In the genomic region with DNA sequence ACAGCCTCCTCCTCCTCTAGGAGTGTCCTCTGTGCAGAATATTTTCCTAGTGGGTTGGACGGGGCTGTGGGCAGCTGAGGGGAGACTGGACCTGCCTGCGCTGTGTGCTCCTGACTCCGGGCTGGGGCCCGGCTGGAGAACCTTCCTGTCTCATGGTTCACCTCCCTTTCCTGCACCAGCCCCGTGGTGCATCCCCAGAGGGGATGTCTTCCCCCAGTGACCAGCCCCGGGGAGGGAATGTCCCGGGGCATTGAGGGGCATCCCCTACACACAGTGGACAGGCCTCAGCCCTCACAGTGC, we compare ENCODE assay signal across 21 cellular contexts. TPM values are rescaled to one million over a fixed set of nuclear protein-coding genes. Genes with fewer than 3 reads are reported as not detected.
DNase-seq lines count a peak whose midpoint lies in the region; ATAC-seq and TF ChIP-seq lines count a peak whose summit lies in the region.
"Had no signal": no experiment of that assay in that cellular context is flagged by ENCODE, and none has a peak within 500 bp of the region (broad histone marks: within the 10 kb centered on the region; RNA-seq: fewer than 3 reads in every experiment).

No MANE protein-coding gene starts in this region.

- no peak overlapping the region for H3K14ac ChIP-seq in neuronal stem cell (ENCODE audit: low read length)
- H3K14ac ChIP-seq in mesenchymal stem cell (ENCODE audit: low read length in 2 of 2) = peak overlapping the region in 1 of 2 experiments; percentile 42

- H3K4me2 ChIP-seq in neuronal stem cell (ENCODE audit: insufficient read depth, low read length, poor library complexity, severe bottlenecking) (no peak overlapping the region), mesenchymal stem cell (ENCODE audit: low read length, poor library complexity, severe bottlenecking) (no peak overlapping the region)
- H3K4me2 ChIP-seq: BLaER1 treated with 17β-estradiol and CSF1 and Interleukin-3, amounts not matched to agents 10 nM and 100 nM had no signal

- no peak for TF ChIP-seq EP300 in upper lobe of left lung (IDR thresholded peaks at IDR 0.05)

- H2AFZ ChIP-seq in neuronal stem cell (ENCODE audit: low read length) = no peak overlapping the region
- no peak overlapping the region for H2AFZ ChIP-seq in mesenchymal stem cell (ENCODE audit: low read depth, low read length)

- H3K27me3 ChIP-seq in breast epithelium (peaks cover 0 to 11% of the 10 kb centered on the region in 2 donors), neuronal stem cell (ENCODE audit: control insufficient read depth in 3 of 3, insufficient read depth in 3 of 3, low read depth in 1 of 3, low read length in 3 of 3) (no peaks in the 10 kb centered on the region), upper lobe of left lung (no peaks in the 10 kb centered on the region), mesenchymal stem cell (ENCODE audit: control insufficient read depth in 1 of 2, insufficient read depth in 1 of 2, low read length in 2 of 2) (peaks cover 35 to 43% of the 10 kb centered on the region in 2 experiments)
- H3K27me3 ChIP-seq: BLaER1 treated with 17β-estradiol and CSF1 and Interleukin-3, amounts not matched to agents 10 nM and 100 nM had no signal

- no peak overlapping the region for H4K8ac ChIP-seq in neuronal stem cell (ENCODE audit: low read depth, low read length)
- H4K8ac ChIP-seq in mesenchymal stem cell (ENCODE audit: low read length) = no peak overlapping the region

- H3K36me3 Mint-ChIP-seq in MCF 10A (ENCODE audit: insufficient read depth, unreplicated experiment) = no peaks in the 10 kb centered on the region
- H3K36me3 Mint-ChIP-seq: CD8-positive, alpha-beta memory T cell had no signal

- no peaks in the 10 kb centered on the region for H3K36me3 ChIP-seq in breast epithelium
- H3K36me3 ChIP-seq in neuronal stem cell (replicated peaks in 1 of 2; ENCODE audit: control insufficient read depth in 2 of 2, insufficient read depth in 2 of 2, low read length in 2 of 2) = no peaks in the 10 kb centered on the region
- no peaks in the 10 kb centered on the region for H3K36me3 ChIP-seq in upper lobe of left lung
- H3K36me3 ChIP-seq in mesenchymal stem cell (ENCODE audit: control insufficient read depth in 1 of 2, insufficient read depth in 2 of 2, low read depth in 1 of 2, low read length in 2 of 2) = peaks cover 0 to 2% of the 10 kb centered on the region in 2 experiments
- H3K36me3 ChIP-seq: BLaER1 treated with 17β-estradiol and CSF1 and Interleukin-3, amounts not matched to agents 10 nM and 100 nM had no signal

- peak overlapping the region; percentile 8 for H2AK5ac ChIP-seq in neuronal stem cell (ENCODE audit: low read depth, low read length)
- no peak overlapping the region for H2AK5ac ChIP-seq in mesenchymal stem cell (ENCODE audit: low read length, severe bottlenecking)

- H2BK12ac ChIP-seq in neuronal stem cell (ENCODE audit: low read length) (no peak overlapping the region), mesenchymal stem cell (ENCODE audit: low read length in 2 of 2) (no peak overlapping the region)

- H3K4ac ChIP-seq in neuronal stem cell (ENCODE audit: low read length) (no peak overlapping the region), mesenchymal stem cell (ENCODE audit: low read depth in 1 of 2, low read length in 2 of 2) (no peak overlapping the region)

- peaks cover 14% of the 10 kb centered on the region for H3K9me3 Mint-ChIP-seq in MCF 10A (ENCODE audit: unreplicated experiment)

- no CpG with 5 or more reads among the region's 7 CpGs for WGBS in neuronal stem cell (ENCODE audit: extremely low coverage in 2 of 2, insufficient read length in 2 of 2, insufficient replicate concordance in 1 of 2), 2 donors
- WGBS in upper lobe of left lung, 2 donors = 92 to 100% methylated on average over 2 to 7 of the region's 7 CpGs
- WGBS in mesenchymal stem cell = 87% methylated on average over 7 of the region's 7 CpGs

- peak; percentile 9 to 10 for ATAC-seq in upper lobe of left lung (ENCODE audit: low FRiP score in 2 of 2)
- ATAC-seq in HG03342 (IDR thresholded peaks at IDR 0.05; ENCODE audit: unreplicated experiment) = no peak

- H3K4me1 ChIP-seq in breast epithelium (no peaks in the 10 kb centered on the region), neuronal stem cell (ENCODE audit: control insufficient read depth in 2 of 2, insufficient read depth in 1 of 2, low read depth in 1 of 2, low read length in 2 of 2) (no peaks in the 10 kb centered on the region), upper lobe of left lung (no peaks in the 10 kb centered on the region), mesenchymal stem cell (ENCODE audit: control insufficient read depth, insufficient read depth, low read depth, low read length) (no peaks in the 10 kb centered on the region)
- H3K4me1 ChIP-seq: BLaER1 treated with 17β-estradiol and CSF1 and Interleukin-3, amounts not matched to agents 10 nM and 100 nM had no signal

- intact Hi-C loops in MCF 10A (cut with micrococcal nuclease) (no loop called here), breast epithelium (cut with DNase I; ENCODE audit: low total_unique reads) (no loop called here)

- no peak for DNase-seq in MCF 10A (ENCODE audit: unreplicated experiment)
- no peak for DNase-seq in breast epithelium (ENCODE audit: low spot score in 2 of 2)
- no peak for DNase-seq in RWPE1 (ENCODE audit: low spot score)
- no peak for DNase-seq in neuronal stem cell (ENCODE audit: low spot score)
- no peak for DNase-seq in upper lobe of left lung
- no peak for DNase-seq in glomerular visceral epithelial cell (ENCODE audit: extremely low spot score)
- no peak for DNase-seq in mesenchymal stem cell
- DNase-seq: Calu3; CD8-positive, alpha-beta memory T cell; DMS53; KBM-7; NCI-H1092 treated with DMSO at 0.1 percent for 48 hours; NCI-H146; NCI-H2029; NCI-H510A treated with DMSO at 0.1 percent for 48 hours; NCI-H748 treated with DMSO at 0.1 percent for 48 hours; Right ventricle myocardium superior had no signal

- no peak overlapping the region for H3K23ac ChIP-seq in neuronal stem cell (ENCODE audit: low read depth, low read length, poor library complexity)
- H3K23ac ChIP-seq in mesenchymal stem cell (ENCODE audit: low read length in 2 of 2) = no peak overlapping the region

- H4K91ac ChIP-seq in neuronal stem cell (ENCODE audit: low read depth, low read length, poor library complexity) (no peak overlapping the region), mesenchymal stem cell (ENCODE audit: low read length) (no peak overlapping the region)

- H2BK15ac ChIP-seq in neuronal stem cell (ENCODE audit: low read length) = no peak overlapping the region
- H2BK15ac ChIP-seq in mesenchymal stem cell (ENCODE audit: low read depth, poor library complexity, severe bottlenecking) = no peak overlapping the region

- POLR2A ChIA-PET in MCF 10A (lab: Yijun Ruan, JAX) = interaction anchor here (0.6 to 1.6 kb wide), 2 partner anchors 71 to 180 kb away, joined by 4 to 5 read pairs; no protein-coding TSS in a partner anchor
- POLR2A ChIA-PET in RWPE1 (lab: Yijun Ruan, JAX; ENCODE audit: low non-redundant PET) = interaction anchor here (0.6 to 0.7 kb wide), 2 partner anchors 127 to 363 kb away, joined by 3 to 13 read pairs; no protein-coding TSS in a partner anchor

- no peaks in the 10 kb centered on the region for H3K27me3 Mint-ChIP-seq in MCF 10A (ENCODE audit: insufficient read depth, unreplicated experiment)

- H3K9ac ChIP-seq in neuronal stem cell (ENCODE audit: low read depth, low read length, poor library complexity) (no peak overlapping the region), mesenchymal stem cell (ENCODE audit: low read length) (no peak overlapping the region)
- H3K9ac ChIP-seq: BLaER1 treated with 17β-estradiol and CSF1 and Interleukin-3, amounts not matched to agents 10 nM and 100 nM had no signal

- CTCF ChIA-PET in MCF 10A (lab: Yijun Ruan, JAX) (interaction anchor here (1.0 to 1.3 kb wide), 2 partner anchors 11 to 119 kb away, joined by 3 read pairs; no protein-coding TSS in a partner anchor), RWPE1 (lab: Yijun Ruan, JAX) (interaction anchor here (0.6 kb wide), 1 partner anchor 105 kb away, joined by 7 read pairs; no protein-coding TSS in a partner anchor)

- peaks cover 9% of the 10 kb centered on the region for H3K4me1 Mint-ChIP-seq in MCF 10A (ENCODE audit: insufficient read depth, unreplicated experiment)
- H3K4me1 Mint-ChIP-seq: CD8-positive, alpha-beta memory T cell had no signal

- no peak overlapping the region for H3K4me3 ChIP-seq in breast epithelium
- no peak overlapping the region for H3K4me3 ChIP-seq in neuronal stem cell (ENCODE audit: low read length in 2 of 2)
- H3K4me3 ChIP-seq in upper lobe of left lung = no peak overlapping the region
- H3K4me3 ChIP-seq in mesenchymal stem cell (ENCODE audit: insufficient read depth in 1 of 2, low read depth in 1 of 2, low read length in 2 of 2) = no peak overlapping the region
- H3K4me3 ChIP-seq: BLaER1 treated with 17β-estradiol and CSF1 and Interleukin-3, amounts not matched to agents 10 nM and 100 nM had no signal

- H2BK5ac ChIP-seq in neuronal stem cell (ENCODE audit: low read length) = no peak overlapping the region
- H2BK5ac ChIP-seq in mesenchymal stem cell (ENCODE audit: low read depth, low read length, poor library complexity, severe bottlenecking) = no peak overlapping the region

- BruUV-seq in MCF 10A (replicated peaks; lab: Mats Ljungman, UMichigan) = no TSS peak

- no peaks in the 10 kb centered on the region for H3K79me1 ChIP-seq in neuronal stem cell (ENCODE audit: low read depth, low read length)
- H3K79me1 ChIP-seq in mesenchymal stem cell (replicated peaks; ENCODE audit: low read length, poor library complexity, severe bottlenecking) = no peaks in the 10 kb centered on the region

- H2BK120ac ChIP-seq in neuronal stem cell (ENCODE audit: low read depth, low read length) (no peak overlapping the region), mesenchymal stem cell (ENCODE audit: low read depth, low read length) (no peak overlapping the region)

- H3K9me3 ChIP-seq in breast epithelium = peaks cover 3 to 9% of the 10 kb centered on the region in 2 donors
- peaks cover 0 to 3% of the 10 kb centered on the region in 2 donors for H3K9me3 ChIP-seq in neuronal stem cell (replicated peaks in 1 of 2; ENCODE audit: control insufficient read depth in 2 of 2, insufficient read depth in 1 of 2, low read depth in 1 of 2, low read length in 2 of 2)
- peaks cover 0 to 13% (median 5%) of the 10 kb centered on the region in 4 donors for H3K9me3 ChIP-seq in upper lobe of left lung
- peaks cover 15% of the 10 kb centered on the region for H3K9me3 ChIP-seq in mesenchymal stem cell (ENCODE audit: control insufficient read depth, low read length)

- H3K27ac ChIP-seq in breast epithelium = no peak overlapping the region
- peak overlapping the region; percentile 68 for H3K27ac ChIP-seq in RWPE1
- H3K27ac ChIP-seq in neuronal stem cell (replicated peaks; ENCODE audit: low read length) = no peak overlapping the region
- H3K27ac ChIP-seq in upper lobe of left lung = no peak overlapping the region
- no peak overlapping the region for H3K27ac ChIP-seq in mesenchymal stem cell (ENCODE audit: low read length, poor library complexity, severe bottlenecking)
- H3K27ac ChIP-seq: 22Rv1; BLaER1 treated with 17β-estradiol and CSF1 and Interleukin-3, amounts not matched to agents 10 nM and 100 nM had no signal

- H3K18ac ChIP-seq in neuronal stem cell (ENCODE audit: low read length) (peak overlapping the region; percentile 2), mesenchymal stem cell (ENCODE audit: low read depth in 1 of 2, low read length in 2 of 2) (no peak overlapping the region)

- TF ChIP-seq CTCF in MCF 10A (IDR thresholded peaks at IDR 0.05; ENCODE audit: unreplicated experiment) = no peak
- TF ChIP-seq CTCF in breast epithelium (IDR thresholded peaks at IDR 0.05) = no peak
- TF ChIP-seq CTCF in RWPE1 (conservative IDR thresholded peaks at IDR 0.05; ENCODE audit: low read depth) = no peak
- TF ChIP-seq CTCF in upper lobe of left lung (IDR thresholded peaks at IDR 0.05) = no peak

- TF ChIP-seq POLR2A in breast epithelium (IDR thresholded peaks at IDR 0.05) (no peak), upper lobe of left lung (IDR thresholded peaks at IDR 0.05) (no peak)

- H3K4me3 Mint-ChIP-seq in MCF 10A (ENCODE audit: unreplicated experiment) = no peak overlapping the region
- H3K4me3 Mint-ChIP-seq: CD8-positive, alpha-beta memory T cell had no signal

- H3K27ac Mint-ChIP-seq in MCF 10A (ENCODE audit: low read depth, unreplicated experiment) = peak overlapping the region; percentile 26
- H3K27ac Mint-ChIP-seq: CD8-positive, alpha-beta memory T cell had no signal

RNA-seq across cellular contexts. Expression of a gene that starts 51.9 kb away (rescaled TPM):
- total RNA-seq in MCF 10A (2022) = 37.1 and 42.9 TPM in 2 replicates
- 1 to 10 TPM in 1 of 3 donors, under 1 TPM in 2; 0.15 to 2.1 (median 0.33) TPM for total RNA-seq in breast epithelium
- polyA plus RNA-seq in neuronal stem cell (2013, experiment 1 of 2) = 0.17 TPM
- 0.14 TPM for polyA plus RNA-seq in neuronal stem cell (2013, experiment 2 of 2)
- total RNA-seq in upper lobe of left lung = 10 to 100 TPM in 1 of 6 donors, 1 to 10 TPM in 1, under 1 TPM in 2, not detected in 2; 0.23 to 11.0 (median 1.0) TPM
- 73.5 TPM for polyA plus RNA-seq in mesenchymal stem cell (2013, experiment 1 of 2)
- polyA plus RNA-seq in mesenchymal stem cell (2013, experiment 2 of 2) = 74.6 TPM
- total RNA-seq: CD8-positive, alpha-beta memory T cell; H1; Right ventricle myocardium superior had no signal
- polyA plus RNA-seq: CD8-positive, alpha-beta memory T cell had no signal
